In genomic region chr17:58413684-58414083, GRCh38 we compare ENCODE assay signal across 1 cellular context.
TF ChIP-seq lines count a peak whose summit lies in the region.

No MANE protein-coding gene starts in this region.

TF ChIP-seq in K562, 482 proteins besides CTCF, POLR2A, EP300 and RAD21 (continued from another document):
- TF ChIP-seq RREB1 (CRISPR knock-in tag; IDR thresholded peaks at IDR 0.05) = no peak
- TF ChIP-seq ZNF124 (CRISPR knock-in tag; IDR thresholded peaks at IDR 0.05) = no peak
- TF ChIP-seq BACH1 (tag; IDR thresholded peaks at IDR 0.05) = no peak
- TF ChIP-seq E2F8 (IDR thresholded peaks at IDR 0.05; ENCODE audit: low read depth, partially characterized antibody) = no peak
- no peak for TF ChIP-seq KDM2B (CRISPR knock-in tag; IDR thresholded peaks at IDR 0.05)
- TF ChIP-seq ESRRA (IDR thresholded peaks at IDR 0.05; ENCODE audit: borderline replicate concordance, low read depth) = no peak
- 0 out of 2 replicates have a peak, but pooled peaks have one; percentile 23 for TF ChIP-seq ELF1 (tag; IDR thresholded peaks at IDR 0.05)
- TF ChIP-seq NFRKB (IDR thresholded peaks at IDR 0.05; ENCODE audit: low read depth) = peak; percentile 23; the same call in 1 of the 2 replicates
- TF ChIP-seq RBM25 (IDR thresholded peaks at IDR 0.05; ENCODE audit: low read depth, low read length, severe bottlenecking) = no peak
- no peak for TF ChIP-seq PBX2 (CRISPR knock-in tag; IDR thresholded peaks at IDR 0.05; ENCODE audit: low read depth)
- TF ChIP-seq PBX2 (tag; conservative IDR thresholded peaks at IDR 0.05; ENCODE audit: low read depth) = peak; percentile 44; the same call in 1 of the 2 replicates
- TF ChIP-seq FOXJ3 (CRISPR knock-in tag; IDR thresholded peaks at IDR 0.05) = no peak
- no peak for TF ChIP-seq E2F4 (CRISPR knock-in tag; IDR thresholded peaks at IDR 0.05; ENCODE audit: low read depth)
- TF ChIP-seq STAT5B (CRISPR knock-in tag; IDR thresholded peaks at IDR 0.05) = no peak
- no peak for TF ChIP-seq ZNF444 (CRISPR knock-in tag; IDR thresholded peaks at IDR 0.05)
- TF ChIP-seq ZC3H8 (IDR thresholded peaks at IDR 0.05) = no peak
- TF ChIP-seq FOXK1 (CRISPR knock-in tag; IDR thresholded peaks at IDR 0.05; ENCODE audit: borderline replicate concordance) = no peak
- TF ChIP-seq MEIS2 (IDR thresholded peaks at IDR 0.05; ENCODE audit: partially characterized antibody) = peak; percentile 73
- TF ChIP-seq ZNF699 (CRISPR knock-in tag; IDR thresholded peaks at IDR 0.05; ENCODE audit: insufficient replicate concordance) = no peak
- TF ChIP-seq SRF (CRISPR knock-in tag; IDR thresholded peaks at IDR 0.05) = no peak
- no peak for TF ChIP-seq PRDM10 (IDR thresholded peaks at IDR 0.05; ENCODE audit: partially characterized antibody)
- no peak for TF ChIP-seq TRIM28 (IDR thresholded peaks at IDR 0.05)
- TF ChIP-seq XRCC4 (IDR thresholded peaks at IDR 0.05; ENCODE audit: extremely low read depth, insufficient read depth, insufficient read length) = no peak
TF ChIP-seq in K562: peak in this region for 7.
